ENCODE assay signal across 10 cellular contexts in the genomic region with DNA sequence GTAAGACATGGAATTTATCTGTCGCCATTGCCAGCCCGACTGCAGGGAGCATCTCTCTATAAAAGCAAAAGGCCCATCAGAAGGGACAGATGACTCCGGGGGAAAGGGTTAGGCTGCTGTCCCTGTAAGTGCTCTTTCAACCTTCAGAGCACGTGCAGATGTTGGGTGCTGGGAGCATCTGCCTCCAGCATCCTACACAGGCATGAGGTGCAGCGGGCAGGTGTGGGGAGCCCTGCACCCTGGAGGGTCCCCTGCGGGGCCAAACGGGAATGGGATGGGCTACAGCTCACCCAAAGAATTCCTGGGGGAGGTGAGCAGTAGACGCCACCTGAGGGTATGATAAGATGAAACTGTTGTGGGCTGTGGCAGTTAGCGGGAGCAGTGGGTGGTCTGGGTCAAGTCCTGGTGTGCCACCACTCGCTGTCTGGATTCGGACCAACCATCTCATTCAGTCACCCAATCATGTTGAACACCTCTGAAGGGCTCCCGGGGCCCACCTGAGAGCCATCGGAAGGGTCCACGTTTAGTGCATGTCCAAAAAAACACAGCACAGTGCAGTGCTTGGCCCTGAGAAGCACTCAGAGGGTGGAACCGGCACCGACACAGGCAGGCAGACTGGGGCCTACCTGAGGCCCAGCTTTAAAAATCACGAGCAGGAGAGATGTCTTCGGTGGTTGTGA. TPM values are rescaled to one million over a fixed set of nuclear protein-coding genes. Genes with fewer than 3 reads are reported as not detected.
DNase-seq lines count a peak whose midpoint lies in the region; ATAC-seq and TF ChIP-seq lines count a peak whose summit lies in the region.
"Had no signal": no experiment of that assay in that cellular context is flagged by ENCODE, and none has a peak within 500 bp of the region (broad histone marks: within the 10 kb centered on the region; RNA-seq: fewer than 3 reads in every experiment).

No MANE protein-coding gene starts in this region.

- H3K4me1 Mint-ChIP-seq in activated T-helper 2 cell treated with anti-CD3 and anti-CD28 coated beads, Interferon-gamma antibody, Interleukin-2, Interleukin-4, amounts not matched to agents 10 μg/mL and 5 μg/mL and 100 μg/mL, durations not matched to agents 14 hours and 24 hours and 36 hours (ENCODE audit: low read depth): peaks cover 39% of the 10 kb centered on the region
- H3K4me1 Mint-ChIP-seq in naive thymus-derived CD8-positive, alpha-beta T cell: peaks cover 42 to 82% (median 68%) of the 10 kb centered on the region in 4 donors

- no peak for TF ChIP-seq CTCF in DOHH2 (IDR thresholded peaks at IDR 0.05; ENCODE audit: low read depth, low read length, poor library complexity, severe bottlenecking)

- H3K27me3 ChIP-seq in DOHH2 (ENCODE audit: control insufficient read depth, low read length): no peaks in the 10 kb centered on the region

- H3F3A ChIP-seq in DOHH2 (ENCODE audit: control insufficient read depth, insufficient read depth): no peaks in the 10 kb centered on the region

- no peak for DNase-seq in activated T-helper 2 cell treated with anti-CD3 and anti-CD28 coated beads, Interferon-gamma antibody, Interleukin-2, Interleukin-4, amounts not matched to agents 10 μg/mL and 5 μg/mL and 100 μg/mL, durations not matched to agents 14 hours and 24 hours and 36 hours (ENCODE audit: low spot score)
- DNase-seq in naive thymus-derived CD8-positive, alpha-beta T cell: no peak
- DNase-seq in effector CD4-positive, alpha-beta T cell: no peak
- DNase-seq: dermis blood vessel endothelial cell, DMS153, NCI-H2107 had no signal

- H3K4me3 Mint-ChIP-seq in activated T-helper 2 cell treated with anti-CD3 and anti-CD28 coated beads, Interferon-gamma antibody, Interleukin-2, Interleukin-4, amounts not matched to agents 10 μg/mL and 5 μg/mL and 100 μg/mL, durations not matched to agents 14 hours and 24 hours and 36 hours (ENCODE audit: low read depth): peak overlapping the region; percentile 39
- peak overlapping the region; percentile 33 to 81 (median 57) for H3K4me3 Mint-ChIP-seq in naive thymus-derived CD8-positive, alpha-beta T cell

- intact Hi-C loops in activated T-helper 2 cell treated with anti-CD3 and anti-CD28 coated beads, Interferon-gamma antibody, Interleukin-2, Interleukin-4, amounts not matched to agents 10 μg/mL and 5 μg/mL and 100 μg/mL, durations not matched to agents 14 hours and 24 hours and 36 hours (cut with micrococcal nuclease): loop anchor here (10.0 kb wide), 2 partner anchors 94 to 134 kb away; a partner anchor contains a TSS

- H3K9me3 ChIP-seq in DOHH2 (ENCODE audit: control insufficient read depth, insufficient read depth, low read length): no peaks in the 10 kb centered on the region

- H3K36me3 ChIP-seq in DOHH2 (ENCODE audit: control insufficient read depth, low read length): peaks cover 67% of the 10 kb centered on the region

- ATAC-seq in naive thymus-derived CD8-positive, alpha-beta T cell: no peak
- ATAC-seq in HG02981 (IDR thresholded peaks at IDR 0.05; ENCODE audit: unreplicated experiment): no peak
- ATAC-seq in GM21423 (IDR thresholded peaks at IDR 0.05; ENCODE audit: unreplicated experiment): no peak
- ATAC-seq: sciatic nerve had no signal

- H3K27ac Mint-ChIP-seq in activated T-helper 2 cell treated with anti-CD3 and anti-CD28 coated beads, Interferon-gamma antibody, Interleukin-2, Interleukin-4, amounts not matched to agents 10 μg/mL and 5 μg/mL and 100 μg/mL, durations not matched to agents 14 hours and 24 hours and 36 hours: no peak overlapping the region
- peak overlapping the region in 7 of 10 donors; percentile 21 to 84 (median 35) for H3K27ac Mint-ChIP-seq in naive thymus-derived CD8-positive, alpha-beta T cell

- H3K4me2 ChIP-seq in DOHH2 (ENCODE audit: low read length): peak overlapping the region; percentile 42; the same call in 1 of the 2 replicates

- peaks cover 58% of the 10 kb centered on the region for H3K36me3 Mint-ChIP-seq in activated T-helper 2 cell treated with anti-CD3 and anti-CD28 coated beads, Interferon-gamma antibody, Interleukin-2, Interleukin-4, amounts not matched to agents 10 μg/mL and 5 μg/mL and 100 μg/mL, durations not matched to agents 14 hours and 24 hours and 36 hours (ENCODE audit: low read depth)
- H3K36me3 Mint-ChIP-seq in naive thymus-derived CD8-positive, alpha-beta T cell: peaks cover 0 to 48% (median 17%) of the 10 kb centered on the region in 3 donors

- H3K79me2 ChIP-seq in DOHH2 (ENCODE audit: control insufficient read depth, low read length): peaks cover 77% of the 10 kb centered on the region

- no peaks in the 10 kb centered on the region for H3K9me3 Mint-ChIP-seq in activated T-helper 2 cell treated with anti-CD3 and anti-CD28 coated beads, Interferon-gamma antibody, Interleukin-2, Interleukin-4, amounts not matched to agents 10 μg/mL and 5 μg/mL and 100 μg/mL, durations not matched to agents 14 hours and 24 hours and 36 hours
- H3K9me3 Mint-ChIP-seq in naive thymus-derived CD8-positive, alpha-beta T cell: peaks cover 0 to 2% (median 0%) of the 10 kb centered on the region in 9 donors

- 0 out of 2 replicates have a peak, but pooled peaks cover 4% of the 10 kb centered on the region for H4K20me1 ChIP-seq in DOHH2 (ENCODE audit: control insufficient read depth, insufficient read depth, low read depth, low read length)

- H3K27me3 Mint-ChIP-seq in activated T-helper 2 cell treated with anti-CD3 and anti-CD28 coated beads, Interferon-gamma antibody, Interleukin-2, Interleukin-4, amounts not matched to agents 10 μg/mL and 5 μg/mL and 100 μg/mL, durations not matched to agents 14 hours and 24 hours and 36 hours (ENCODE audit: low read depth): no peaks in the 10 kb centered on the region
- H3K27me3 Mint-ChIP-seq in naive thymus-derived CD8-positive, alpha-beta T cell: no peaks in the 10 kb centered on the region

- H3K4me3 ChIP-seq in DOHH2 (ENCODE audit: low read length): no peak overlapping the region

- POLR2A ChIA-PET in naive thymus-derived CD8-positive, alpha-beta T cell (lab: Charles Lee): no interaction called here

- H3K9me2 ChIP-seq in DOHH2 (replicated peaks; ENCODE audit: control insufficient read depth, low read length): no peaks in the 10 kb centered on the region

- peaks cover 34% of the 10 kb centered on the region for H3K4me1 ChIP-seq in DOHH2 (ENCODE audit: control insufficient read depth, low read length)

- no peak overlapping the region for H3K27ac ChIP-seq in DOHH2 (ENCODE audit: low read depth, low read length)

RNA-seq across cellular contexts. Expression of a gene that starts 3.8 kb away (rescaled TPM):
- 16.5 and 16.8 TPM in 2 replicates for total RNA-seq in activated T-helper 2 cell treated with anti-CD3 and anti-CD28 coated beads, Interferon-gamma antibody, Interleukin-2, Interleukin-4, amounts not matched to agents 10 μg/mL and 5 μg/mL and 100 μg/mL, durations not matched to agents 14 hours and 24 hours and 36 hours
- total RNA-seq in naive thymus-derived CD8-positive, alpha-beta T cell: 10 to 100 TPM; 49.4 to 51.7 TPM
- polyA plus RNA-seq in naive thymus-derived CD8-positive, alpha-beta T cell: 1 to 10 TPM; 3.0 to 6.0 (median 5.3) TPM

RNA-seq across cellular contexts. Expression of a gene that starts 4.1 kb away (rescaled TPM):
- 70.7 and 75.0 TPM in 2 replicates for total RNA-seq in activated T-helper 2 cell treated with anti-CD3 and anti-CD28 coated beads, Interferon-gamma antibody, Interleukin-2, Interleukin-4, amounts not matched to agents 10 μg/mL and 5 μg/mL and 100 μg/mL, durations not matched to agents 14 hours and 24 hours and 36 hours
- total RNA-seq in naive thymus-derived CD8-positive, alpha-beta T cell: 10 to 100 TPM; 47.7 to 49.7 TPM
- 10 to 100 TPM in 2 of 3 donors, 1 to 10 TPM in 1; 9.0 to 24.9 (median 13.5) TPM for polyA plus RNA-seq in naive thymus-derived CD8-positive, alpha-beta T cell

RNA-seq across cellular contexts. Expression of a gene that starts 44.4 kb away (rescaled TPM):
- total RNA-seq in activated T-helper 2 cell treated with anti-CD3 and anti-CD28 coated beads, Interferon-gamma antibody, Interleukin-2, Interleukin-4, amounts not matched to agents 10 μg/mL and 5 μg/mL and 100 μg/mL, durations not matched to agents 14 hours and 24 hours and 36 hours: 60.3 and 65.7 TPM in 2 replicates
- total RNA-seq in naive thymus-derived CD8-positive, alpha-beta T cell: 10 to 100 TPM; 17.1 to 20.1 TPM
- polyA plus RNA-seq in naive thymus-derived CD8-positive, alpha-beta T cell: 10 to 100 TPM; 20.5 to 35.8 (median 35.7) TPM

RNA-seq across cellular contexts. Expression of a gene that starts 58.4 kb away (rescaled TPM):
- 6.8 and 7.9 TPM in 2 replicates for total RNA-seq in activated T-helper 2 cell treated with anti-CD3 and anti-CD28 coated beads, Interferon-gamma antibody, Interleukin-2, Interleukin-4, amounts not matched to agents 10 μg/mL and 5 μg/mL and 100 μg/mL, durations not matched to agents 14 hours and 24 hours and 36 hours
- 10 to 100 TPM; 16.7 to 17.4 TPM for total RNA-seq in naive thymus-derived CD8-positive, alpha-beta T cell
- polyA plus RNA-seq in naive thymus-derived CD8-positive, alpha-beta T cell: 10 to 100 TPM; 10.7 to 14.4 (median 10.8) TPM

RNA-seq across cellular contexts. Expression of a gene that starts 58.7 kb away (rescaled TPM):
- not detected in 2 replicates for total RNA-seq in activated T-helper 2 cell treated with anti-CD3 and anti-CD28 coated beads, Interferon-gamma antibody, Interleukin-2, Interleukin-4, amounts not matched to agents 10 μg/mL and 5 μg/mL and 100 μg/mL, durations not matched to agents 14 hours and 24 hours and 36 hours
- total RNA-seq in naive thymus-derived CD8-positive, alpha-beta T cell: not detected
- polyA plus RNA-seq in naive thymus-derived CD8-positive, alpha-beta T cell: under 1 TPM in 1 of 3 donors, not detected in 2; 0.08 TPM
- total RNA-seq: dermis blood vessel endothelial cell, sciatic nerve had no signal
